35 cellular contexts compared by ENCODE assay signal in the genomic region with DNA sequence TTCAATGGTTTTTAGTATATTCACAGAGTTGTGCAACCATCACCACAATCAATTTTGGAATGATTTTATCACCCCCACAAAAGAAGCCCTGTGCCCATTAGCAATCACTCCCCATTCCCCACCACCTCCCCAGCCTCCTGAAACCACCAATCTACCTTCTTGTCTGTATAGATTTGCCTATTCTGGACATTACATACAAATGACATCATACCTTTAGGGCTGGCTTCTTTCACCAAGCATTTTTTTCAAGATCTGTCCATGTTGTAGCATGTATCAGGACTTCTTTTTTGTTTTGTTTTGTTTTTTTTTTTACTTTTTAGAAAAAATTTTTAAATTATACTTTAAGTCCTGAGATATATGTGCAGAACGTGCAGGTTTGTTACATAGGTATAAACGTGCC.
A peak's percentile ranks its signal among the peaks of the same experiment; 100 is the strongest.
DNase-seq lines count a peak whose midpoint lies in the region; ATAC-seq, FAIRE-seq and TF ChIP-seq lines count a peak whose summit lies in the region.
"Had no signal": no experiment of that assay in that cellular context is flagged by ENCODE, and none has a peak within 500 bp of the region (broad histone marks: within the 10 kb centered on the region; RNA-seq: fewer than 3 reads in every experiment).

No MANE protein-coding gene starts in this region.

- H4K20me1 ChIP-seq in HepG2 (ENCODE audit: insufficient read depth, low read length), result no peaks in the 10 kb centered on the region
- no peaks in the 10 kb centered on the region for H4K20me1 ChIP-seq in astrocyte (ENCODE audit: insufficient read depth, low read length)
- H4K20me1 ChIP-seq: BLaER1 had no signal

- CTCF ChIA-PET in HepG2 (lab: Yijun Ruan, JAX; ENCODE audit: low intra/inter-chr PET ratio, low total read pairs), result no interaction called here
- CTCF ChIA-PET in HEK293 (lab: Yijun Ruan, JAX), result no interaction called here

- intact Hi-C loops in HepG2 (cut with micrococcal nuclease; ENCODE audit: unreplicated experiment), result no loop called here
- intact Hi-C loops in right lobe of liver (cut with DNase I), result no loop called here

- no peaks in the 10 kb centered on the region for H3K4me1 ChIP-seq in HepG2 (ENCODE audit: insufficient read depth, low read length)
- no peaks in the 10 kb centered on the region for H3K4me1 ChIP-seq in right lobe of liver
- no peaks in the 10 kb centered on the region for H3K4me1 ChIP-seq in HEK293 (ENCODE audit: control insufficient read depth, insufficient read depth, low read length)
- no peaks in the 10 kb centered on the region for H3K4me1 ChIP-seq in astrocyte (ENCODE audit: insufficient read depth, low read length)
- H3K4me1 ChIP-seq: A549; BE2C; BLaER1; BLaER1 treated with 17β-estradiol and CSF1 and Interleukin-3, amounts not matched to agents 10 nM and 100 nM; Caco-2 had no signal

- in situ Hi-C loops in HepG2 (cut with HindIII; ENCODE audit: extremely low pct_ligation_motif_present, low pct_unique_long_range_greater_than_20kb), result no loop called here

- no peak overlapping the region for H3K4me3 Mint-ChIP-seq in astrocyte (ENCODE audit: unreplicated experiment)
- H3K4me3 Mint-ChIP-seq: B cell; CD14-positive monocyte; CD4-positive, alpha-beta memory T cell; CD4-positive, alpha-beta T cell; CD4-positive, CD25-positive, alpha-beta regulatory T cell; CD8-positive, alpha-beta memory T cell; CD8-positive, alpha-beta T cell had no signal

- no peak for TF ChIP-seq EP300 in HepG2 (IDR thresholded peaks at IDR 0.05; ENCODE audit: low read depth in 2 of 2, low read length in 2 of 2)
- no peak for TF ChIP-seq EP300 in HepG2 (CRISPR knock-in tag; IDR thresholded peaks at IDR 0.05; ENCODE audit: borderline replicate concordance)

- H3K36me3 ChIP-seq in HepG2 (replicated peaks in 1 of 2; ENCODE audit: control insufficient read depth in 1 of 2, insufficient read depth in 2 of 2, low read length in 2 of 2), result no peaks in the 10 kb centered on the region
- H3K36me3 ChIP-seq in right lobe of liver, result no peaks in the 10 kb centered on the region
- no peaks in the 10 kb centered on the region for H3K36me3 ChIP-seq in HEK293 (ENCODE audit: control insufficient read depth in 2 of 2, insufficient read depth in 1 of 2, low read length in 2 of 2)
- H3K36me3 ChIP-seq in astrocyte (ENCODE audit: insufficient read depth, low read length), result no peaks in the 10 kb centered on the region
- H3K36me3 ChIP-seq: BE2C; BLaER1; BLaER1 treated with 17β-estradiol and CSF1 and Interleukin-3, amounts not matched to agents 10 nM and 100 nM had no signal

- no peak overlapping the region for H3K27ac Mint-ChIP-seq in astrocyte (ENCODE audit: unreplicated experiment)
- H3K27ac Mint-ChIP-seq: B cell; CD14-positive monocyte; CD4-positive, alpha-beta memory T cell; CD4-positive, alpha-beta T cell; CD4-positive, CD25-positive, alpha-beta regulatory T cell; CD8-positive, alpha-beta memory T cell; CD8-positive, alpha-beta T cell had no signal

- H3K9me3 Mint-ChIP-seq in astrocyte (ENCODE audit: unreplicated experiment), result no peaks in the 10 kb centered on the region
- H3K9me3 Mint-ChIP-seq: CD4-positive, alpha-beta T cell; CD8-positive, alpha-beta T cell had no signal

- H3K27me3 ChIP-seq in HepG2 (ENCODE audit: control insufficient read depth in 1 of 2, insufficient read depth in 2 of 2, low read length in 2 of 2) (no peaks in the 10 kb centered on the region), right lobe of liver (no peaks in the 10 kb centered on the region), astrocyte (ENCODE audit: insufficient read depth, low read length) (no peaks in the 10 kb centered on the region)
- H3K27me3 ChIP-seq: BE2C had no signal

- WGBS in HepG2 (ENCODE audit: low lambda C conversion rate), result 0% methylated on average over 2 of the region's 2 CpGs
- 61% methylated on average over 2 of the region's 2 CpGs for WGBS in right lobe of liver (ENCODE audit: insufficient coverage, low coverage, low lambda C conversion rate, missing lambda C conversion rate)

- no peaks in the 10 kb centered on the region for H3K9me3 ChIP-seq in HepG2 (ENCODE audit: low read length)
- H3K9me3 ChIP-seq in right lobe of liver, result no peaks in the 10 kb centered on the region
- H3K9me3 ChIP-seq in HEK293 (ENCODE audit: control insufficient read depth, insufficient read depth, low read depth, low read length), result no peaks in the 10 kb centered on the region
- no peaks in the 10 kb centered on the region for H3K9me3 ChIP-seq in astrocyte (ENCODE audit: insufficient read depth, low read depth, low read length)
- H3K9me3 ChIP-seq: A549; BE2C; BLaER1; BLaER1 treated with 17β-estradiol and CSF1 and Interleukin-3, amounts not matched to agents 10 nM and 100 nM; Caco-2 had no signal

- H3K79me2 ChIP-seq in HepG2 (ENCODE audit: insufficient read depth, low read length), result no peaks in the 10 kb centered on the region
- H3K79me2 ChIP-seq in astrocyte (ENCODE audit: insufficient read depth, low read length), result no peaks in the 10 kb centered on the region

- ATAC-seq in HepG2, result no peak
- no peak for ATAC-seq in right lobe of liver
- ATAC-seq: A549; CD8-positive, alpha-beta T cell had no signal

- no peak overlapping the region for H3K4me2 ChIP-seq in HepG2 (ENCODE audit: low read depth, low read length)
- no peak overlapping the region for H3K4me2 ChIP-seq in astrocyte (ENCODE audit: low read length)
- H3K4me2 ChIP-seq: A549; BLaER1; BLaER1 treated with 17β-estradiol and CSF1 and Interleukin-3, amounts not matched to agents 10 nM and 100 nM had no signal

- no peak for TF ChIP-seq CTCF in HepG2 (CRISPR knock-in tag; IDR thresholded peaks at IDR 0.05)
- no peak for TF ChIP-seq CTCF in right lobe of liver (IDR thresholded peaks at IDR 0.05)
- TF ChIP-seq CTCF in HEK293 (tag by site-specific recombination; IDR thresholded peaks at IDR 0.05), result no peak
- no peak for TF ChIP-seq CTCF in astrocyte (IDR thresholded peaks at IDR 0.05; ENCODE audit: insufficient read depth, low read depth, low read length)

- H3K4me1 Mint-ChIP-seq in astrocyte (ENCODE audit: low read depth, unreplicated experiment), result no peaks in the 10 kb centered on the region
- H3K4me1 Mint-ChIP-seq: B cell; CD14-positive monocyte; CD4-positive, alpha-beta memory T cell; CD4-positive, CD25-positive, alpha-beta regulatory T cell; CD8-positive, alpha-beta memory T cell had no signal

- H2AFZ ChIP-seq in HepG2 (ENCODE audit: low read length) (no peak overlapping the region), astrocyte (ENCODE audit: low read depth, low read length) (no peak overlapping the region)

- no peak for DNase-seq in HepG2 (ENCODE audit: low spot score)
- no peak for DNase-seq in right lobe of liver
- no peak for DNase-seq in astrocyte (ENCODE audit: low read depth)
- no peak for DNase-seq in SKM-1 (lab: John Stamatoyannopoulos, UW; ENCODE audit: unreplicated experiment)
- no peak for DNase-seq in superior temporal gyrus (ENCODE audit: extremely low spot score)
- DNase-seq: 8988T; ACHN; AML-193; BE2C; C1 segment of cervical spinal cord; Caco-2; Calu3; CD4-positive, alpha-beta memory T cell; CD4-positive, alpha-beta T cell; CD4-positive, CD25-positive, alpha-beta regulatory T cell; CD8-positive, alpha-beta memory T cell; CD8-positive, alpha-beta T cell; COR-L47; DMS 273 treated with DMSO at 0.1 percent for 48 hours; DMS153; DMS53; DMS79; DMS79 treated with DMSO at 0.1 percent for 48 hours; DND-41; EL had no signal

- no TSS peak for BruUV-seq in HepG2 (replicated peaks; lab: Mats Ljungman, UMichigan)

- POLR2A ChIA-PET in HepG2 (lab: Yijun Ruan, JAX) (no interaction called here), HEK293 (lab: Yijun Ruan, JAX) (no interaction called here)

- no peaks in the 10 kb centered on the region for H3K27me3 Mint-ChIP-seq in astrocyte (ENCODE audit: low read depth, unreplicated experiment)
- H3K27me3 Mint-ChIP-seq: B cell had no signal

- FAIRE-seq in HepG2 (lab: Jason Lieb, UNC), result no peak
- peak; percentile 67 for FAIRE-seq in astrocyte (lab: Jason Lieb, UNC)
- FAIRE-seq: A204.1, A549, D721Med had no signal

- H3K4me3 ChIP-seq in HepG2 (replicated peaks in 1 of 3; ENCODE audit: insufficient read depth in 1 of 3, low read depth in 2 of 3, low read length in 3 of 3) (no peak overlapping the region), right lobe of liver (no peak overlapping the region), HEK293 (ENCODE audit: low read depth, low read length) (no peak overlapping the region), astrocyte (ENCODE audit: insufficient read depth, low read depth, low read length) (no peak overlapping the region)
- H3K4me3 ChIP-seq: A549; BLaER1; BLaER1 treated with 17β-estradiol and CSF1 and Interleukin-3, amounts not matched to agents 10 nM and 100 nM had no signal

- TF ChIP-seq RAD21 in HepG2 (CRISPR knock-in tag; IDR thresholded peaks at IDR 0.05), result no peak

- H3K27ac ChIP-seq in HepG2 (ENCODE audit: extremely low read length, insufficient read depth, low read length) (no peak overlapping the region), right lobe of liver (no peak overlapping the region), HEK293 (ENCODE audit: extremely low read depth, low read depth, low read length) (no peak overlapping the region), astrocyte (ENCODE audit: low read depth, low read length) (no peak overlapping the region)
- H3K27ac ChIP-seq: 22Rv1; A549; BLaER1; BLaER1 treated with 17β-estradiol and CSF1 and Interleukin-3, amounts not matched to agents 10 nM and 100 nM; C4-2B had no signal

- no peaks in the 10 kb centered on the region for H3K36me3 Mint-ChIP-seq in astrocyte (ENCODE audit: low read depth, unreplicated experiment)
- H3K36me3 Mint-ChIP-seq: CD14-positive monocyte; CD4-positive, alpha-beta memory T cell; CD4-positive, CD25-positive, alpha-beta regulatory T cell; CD8-positive, alpha-beta memory T cell; CD8-positive, alpha-beta T cell had no signal

- H3K9ac ChIP-seq in HepG2 (ENCODE audit: insufficient read depth, low read depth, low read length) (no peak overlapping the region), astrocyte (ENCODE audit: low read length) (no peak overlapping the region)
- H3K9ac ChIP-seq: BLaER1; BLaER1 treated with 17β-estradiol and CSF1 and Interleukin-3, amounts not matched to agents 10 nM and 100 nM had no signal

- TF ChIP-seq POLR2A in HepG2 (IDR thresholded peaks at IDR 0.05; ENCODE audit: insufficient read depth in 1 of 2, low read depth in 2 of 2, low read length in 2 of 2) (no peak), right lobe of liver (IDR thresholded peaks at IDR 0.05) (no peak)

TF ChIP-seq in HepG2, 621 proteins besides CTCF, POLR2A, EP300 and RAD21:
- TF ChIP-seq ATF7 (IDR thresholded peaks at IDR 0.05) (peak; percentile 55), ATF7 (CRISPR knock-in tag; IDR thresholded peaks at IDR 0.05) (no peak), ATF7-NPFF (CRISPR knock-in tag; IDR thresholded peaks at IDR 0.05; ENCODE audit: low read depth) (no peak)

Comparison
In these comparisons a context has a peak if more than half of its experiments do, and no peak if none do; other contexts are left out.
1. Of the 63 proteins assayed by ChIP-seq in both HepG2 and HEK293: peak only in HepG2: none; only in HEK293: ATF2; in both: none; in neither: 62.